ENCODE assay signal across 1 cellular context in the genomic region with DNA sequence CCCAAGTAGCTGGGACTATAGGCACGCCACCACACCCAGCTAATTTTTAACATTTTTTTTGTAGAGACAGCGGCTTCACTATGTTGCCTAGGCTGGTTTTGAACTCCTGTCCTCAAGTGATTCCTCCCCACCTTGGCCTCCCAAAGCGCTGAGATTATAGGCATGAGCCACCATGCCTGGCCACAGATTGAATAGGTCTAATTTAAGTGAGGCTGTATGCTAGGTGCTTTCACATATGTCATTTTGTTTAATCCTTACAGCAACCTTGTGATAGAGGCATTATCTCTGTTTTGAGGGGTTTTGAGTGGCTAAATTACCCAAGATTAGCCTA.
TF ChIP-seq lines count a peak whose summit lies in the region.

No MANE protein-coding gene starts in this region.

TF ChIP-seq in GM12878, 131 proteins besides CTCF, POLR2A, EP300 and RAD21:
- TF ChIP-seq RELA (IDR thresholded peaks at IDR 0.05; ENCODE audit: borderline replicate concordance, partially characterized antibody) (no peak), DPF2 (IDR thresholded peaks at IDR 0.05) (0 out of 2 replicates have a peak, but pooled peaks have one; percentile 6), NFIC (IDR thresholded peaks at IDR 0.05; ENCODE audit: low read depth, low read length) (0 out of 2 replicates have a peak, but pooled peaks have one; percentile 13), NBN (IDR thresholded peaks at IDR 0.05) (0 out of 2 replicates have a peak, but pooled peaks have one; percentile 65), CBX5 (IDR thresholded peaks at IDR 0.05; ENCODE audit: low read depth) (no peak), HCFC1 (IDR thresholded peaks at IDR 0.05; ENCODE audit: low read length) (no peak), ZNF217 (IDR thresholded peaks at IDR 0.05) (0 out of 2 replicates have a peak, but pooled peaks have one; percentile 44), SMARCA5 (IDR thresholded peaks at IDR 0.05) (peak; percentile 64)
- TF ChIP-seq, protein P1, sequence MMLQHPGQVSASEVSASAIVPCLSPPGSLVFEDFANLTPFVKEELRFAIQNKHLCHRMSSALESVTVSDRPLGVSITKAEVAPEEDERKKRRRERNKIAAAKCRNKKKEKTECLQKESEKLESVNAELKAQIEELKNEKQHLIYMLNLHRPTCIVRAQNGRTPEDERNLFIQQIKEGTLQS (IDR thresholded peaks at IDR 0.05; ENCODE audit: borderline replicate concordance, extremely low read depth, low read depth, low read length): no peak
- TF ChIP-seq, protein P2, sequence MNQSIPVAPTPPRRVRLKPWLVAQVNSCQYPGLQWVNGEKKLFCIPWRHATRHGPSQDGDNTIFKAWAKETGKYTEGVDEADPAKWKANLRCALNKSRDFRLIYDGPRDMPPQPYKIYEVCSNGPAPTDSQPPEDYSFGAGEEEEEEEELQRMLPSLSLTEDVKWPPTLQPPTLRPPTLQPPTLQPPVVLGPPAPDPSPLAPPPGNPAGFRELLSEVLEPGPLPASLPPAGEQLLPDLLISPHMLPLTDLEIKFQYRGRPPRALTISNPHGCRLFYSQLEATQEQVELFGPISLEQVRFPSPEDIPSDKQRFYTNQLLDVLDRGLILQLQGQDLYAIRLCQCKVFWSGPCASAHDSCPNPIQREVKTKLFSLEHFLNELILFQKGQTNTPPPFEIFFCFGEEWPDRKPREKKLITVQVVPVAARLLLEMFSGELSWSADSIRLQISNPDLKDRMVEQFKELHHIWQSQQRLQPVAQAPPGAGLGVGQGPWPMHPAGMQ (IDR thresholded peaks at IDR 0.05; ENCODE audit: borderline replicate concordance): no peak
- TF ChIP-seq, protein P3, sequence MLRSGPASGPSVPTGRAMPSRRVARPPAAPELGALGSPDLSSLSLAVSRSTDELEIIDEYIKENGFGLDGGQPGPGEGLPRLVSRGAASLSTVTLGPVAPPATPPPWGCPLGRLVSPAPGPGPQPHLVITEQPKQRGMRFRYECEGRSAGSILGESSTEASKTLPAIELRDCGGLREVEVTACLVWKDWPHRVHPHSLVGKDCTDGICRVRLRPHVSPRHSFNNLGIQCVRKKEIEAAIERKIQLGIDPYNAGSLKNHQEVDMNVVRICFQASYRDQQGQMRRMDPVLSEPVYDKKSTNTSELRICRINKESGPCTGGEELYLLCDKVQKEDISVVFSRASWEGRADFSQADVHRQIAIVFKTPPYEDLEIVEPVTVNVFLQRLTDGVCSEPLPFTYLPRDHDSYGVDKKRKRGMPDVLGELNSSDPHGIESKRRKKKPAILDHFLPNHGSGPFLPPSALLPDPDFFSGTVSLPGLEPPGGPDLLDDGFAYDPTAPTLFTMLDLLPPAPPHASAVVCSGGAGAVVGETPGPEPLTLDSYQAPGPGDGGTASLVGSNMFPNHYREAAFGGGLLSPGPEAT (IDR thresholded peaks at IDR 0.05; ENCODE audit: low read depth): no peak
- TF ChIP-seq, protein P4, sequence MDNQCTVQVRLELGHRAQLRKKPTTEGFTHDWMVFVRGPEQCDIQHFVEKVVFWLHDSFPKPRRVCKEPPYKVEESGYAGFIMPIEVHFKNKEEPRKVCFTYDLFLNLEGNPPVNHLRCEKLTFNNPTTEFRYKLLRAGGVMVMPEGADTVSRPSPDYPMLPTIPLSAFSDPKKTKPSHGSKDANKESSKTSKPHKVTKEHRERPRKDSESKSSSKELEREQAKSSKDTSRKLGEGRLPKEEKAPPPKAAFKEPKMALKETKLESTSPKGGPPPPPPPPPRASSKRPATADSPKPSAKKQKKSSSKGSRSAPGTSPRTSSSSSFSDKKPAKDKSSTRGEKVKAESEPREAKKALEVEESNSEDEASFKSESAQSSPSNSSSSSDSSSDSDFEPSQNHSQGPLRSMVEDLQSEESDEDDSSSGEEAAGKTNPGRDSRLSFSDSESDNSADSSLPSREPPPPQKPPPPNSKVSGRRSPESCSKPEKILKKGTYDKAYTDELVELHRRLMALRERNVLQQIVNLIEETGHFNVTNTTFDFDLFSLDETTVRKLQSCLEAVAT (IDR thresholded peaks at IDR 0.05): 0 out of 2 replicates have a peak, but pooled peaks have one; percentile 41
TF ChIP-seq in GM12878: peak in this region for 6.
